ENCODE assay signal across 1 cellular context in the genomic region with DNA sequence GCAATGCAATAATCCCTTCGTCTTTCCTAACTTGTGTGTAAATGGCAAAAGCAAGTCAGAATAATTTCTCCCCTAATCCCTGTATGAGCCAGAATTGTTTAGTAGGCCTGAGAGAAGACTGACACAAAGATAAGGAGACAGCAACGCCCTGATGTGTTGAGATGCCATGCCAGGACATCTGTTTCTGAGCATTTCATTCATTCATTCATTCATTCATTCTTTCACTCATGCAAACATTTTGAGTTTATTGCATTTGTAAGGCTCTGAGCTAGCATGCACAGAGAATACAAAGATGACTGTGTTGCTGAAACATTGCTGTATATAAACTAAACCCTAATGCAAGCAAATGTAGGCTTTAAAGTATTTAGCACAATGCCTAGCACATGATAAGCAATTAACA.
A peak's percentile ranks its signal among the peaks of the same experiment; 100 is the strongest.
TF ChIP-seq lines count a peak whose summit lies in the region.

No MANE protein-coding gene starts in this region.

TF ChIP-seq in K562, 482 proteins besides CTCF, POLR2A, EP300 and RAD21 (continued from another document):
- TF ChIP-seq, protein P1, sequence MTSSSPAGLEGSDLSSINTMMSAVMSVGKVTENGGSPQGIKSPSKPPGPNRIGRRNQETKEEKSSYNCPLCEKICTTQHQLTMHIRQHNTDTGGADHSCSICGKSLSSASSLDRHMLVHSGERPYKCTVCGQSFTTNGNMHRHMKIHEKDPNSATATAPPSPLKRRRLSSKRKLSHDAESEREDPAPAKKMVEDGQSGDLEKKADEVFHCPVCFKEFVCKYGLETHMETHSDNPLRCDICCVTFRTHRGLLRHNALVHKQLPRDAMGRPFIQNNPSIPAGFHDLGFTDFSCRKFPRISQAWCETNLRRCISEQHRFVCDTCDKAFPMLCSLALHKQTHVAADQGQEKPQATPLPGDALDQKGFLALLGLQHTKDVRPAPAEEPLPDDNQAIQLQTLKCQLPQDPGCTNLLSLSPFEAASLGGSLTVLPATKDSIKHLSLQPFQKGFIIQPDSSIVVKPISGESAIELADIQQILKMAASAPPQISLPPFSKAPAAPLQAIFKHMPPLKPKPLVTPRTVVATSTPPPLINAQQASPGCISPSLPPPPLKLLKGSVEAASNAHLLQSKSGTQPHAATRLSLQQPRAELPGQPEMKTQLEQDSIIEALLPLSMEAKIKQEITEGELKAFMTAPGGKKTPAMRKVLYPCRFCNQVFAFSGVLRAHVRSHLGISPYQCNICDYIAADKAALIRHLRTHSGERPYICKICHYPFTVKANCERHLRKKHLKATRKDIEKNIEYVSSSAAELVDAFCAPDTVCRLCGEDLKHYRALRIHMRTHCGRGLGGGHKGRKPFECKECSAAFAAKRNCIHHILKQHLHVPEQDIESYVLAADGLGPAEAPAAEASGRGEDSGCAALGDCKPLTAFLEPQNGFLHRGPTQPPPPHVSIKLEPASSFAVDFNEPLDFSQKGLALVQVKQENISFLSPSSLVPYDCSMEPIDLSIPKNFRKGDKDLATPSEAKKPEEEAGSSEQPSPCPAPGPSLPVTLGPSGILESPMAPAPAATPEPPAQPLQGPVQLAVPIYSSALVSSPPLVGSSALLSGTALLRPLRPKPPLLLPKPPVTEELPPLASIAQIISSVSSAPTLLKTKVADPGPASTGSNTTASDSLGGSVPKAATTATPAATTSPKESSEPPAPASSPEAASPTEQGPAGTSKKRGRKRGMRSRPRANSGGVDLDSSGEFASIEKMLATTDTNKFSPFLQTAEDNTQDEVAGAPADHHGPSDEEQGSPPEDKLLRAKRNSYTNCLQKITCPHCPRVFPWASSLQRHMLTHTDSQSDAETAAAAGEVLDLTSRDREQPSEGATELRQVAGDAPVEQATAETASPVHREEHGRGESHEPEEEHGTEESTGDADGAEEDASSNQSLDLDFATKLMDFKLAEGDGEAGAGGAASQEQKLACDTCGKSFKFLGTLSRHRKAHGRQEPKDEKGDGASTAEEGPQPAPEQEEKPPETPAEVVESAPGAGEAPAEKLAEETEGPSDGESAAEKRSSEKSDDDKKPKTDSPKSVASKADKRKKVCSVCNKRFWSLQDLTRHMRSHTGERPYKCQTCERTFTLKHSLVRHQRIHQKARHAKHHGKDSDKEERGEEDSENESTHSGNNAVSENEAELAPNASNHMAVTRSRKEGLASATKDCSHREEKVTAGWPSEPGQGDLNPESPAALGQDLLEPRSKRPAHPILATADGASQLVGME (CRISPR knock-in tag; IDR thresholded peaks at IDR 0.05) = no peak
- TF ChIP-seq ZNF24 (IDR thresholded peaks at IDR 0.05) (peak; percentile 94), CAMTA2 (CRISPR knock-in tag; conservative IDR thresholded peaks at IDR 0.05) (no peak)
